13 cellular contexts compared by ENCODE assay signal in the genomic region with DNA sequence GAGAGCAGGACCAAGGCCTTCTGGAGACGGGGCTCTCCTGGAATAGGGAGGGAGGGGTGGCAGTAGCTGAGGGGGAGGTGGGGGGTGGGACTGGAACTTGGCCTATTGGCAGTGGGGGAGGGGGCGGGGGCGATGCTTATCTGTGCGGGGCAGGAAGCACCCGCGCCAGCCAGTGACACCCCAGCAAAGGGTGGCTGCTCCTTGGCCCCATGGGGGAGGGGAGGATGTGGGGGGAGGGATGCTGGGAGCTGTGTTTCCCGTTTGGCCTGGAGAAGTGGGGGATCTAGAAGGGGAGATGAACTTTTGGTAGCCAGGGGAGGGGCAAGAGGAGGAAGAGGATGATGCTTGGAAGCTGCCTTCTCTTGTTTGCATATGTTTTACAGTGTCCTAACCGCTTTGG. TPM values are rescaled to one million over a fixed set of nuclear protein-coding genes. Genes with fewer than 3 reads are reported as not detected.
DNase-seq lines count a peak whose midpoint lies in the region; TF ChIP-seq lines count a peak whose summit lies in the region.
"Had no signal": no experiment of that assay in that cellular context is flagged by ENCODE, and none has a peak within 500 bp of the region (broad histone marks: within the 10 kb centered on the region; RNA-seq: fewer than 3 reads in every experiment).

No MANE protein-coding gene starts in this region.

- intact Hi-C loops in esophagus squamous epithelium (cut with DNase I), result no loop called here

- no peak overlapping the region for H3K4me3 ChIP-seq in esophagus squamous epithelium
- H3K4me3 ChIP-seq: heart right ventricle, SJCRH30, smooth muscle cell had no signal

- no peaks in the 10 kb centered on the region for H3K9me3 ChIP-seq in esophagus squamous epithelium
- H3K9me3 ChIP-seq: heart right ventricle, SJCRH30 had no signal

- H3K27ac ChIP-seq in esophagus squamous epithelium, result peak overlapping the region; percentile 97 to 99 (median 98)
- peak overlapping the region; percentile 19 for H3K27ac ChIP-seq in substantia nigra (ENCODE audit: low read depth, low read length, poor library complexity, severe bottlenecking)
- H3K27ac ChIP-seq: SJCRH30 had no signal

- TF ChIP-seq POLR2A in esophagus squamous epithelium (IDR thresholded peaks at IDR 0.05), result no peak

- H3K4me1 ChIP-seq in esophagus squamous epithelium, result peaks cover 77 to 100% (median 90%) of the 10 kb centered on the region in 3 donors

- peak; percentile 44 for DNase-seq in activated T-cell treated with anti-CD3 and anti-CD28 coated beads, Interleukin-2, amount 50 U/mL, for 1 hour
- DNase-seq in activated T-cell treated with anti-CD3 and anti-CD28 coated beads for 4 hours, result no peak
- DNase-seq in activated CD4-positive, alpha-beta T cell treated with anti-CD3 and anti-CD28 coated beads, Interleukin-2, amount 50 U/mL, for 1 hour, result peak; percentile 46
- DNase-seq in esophagus squamous epithelium (lab: John Stamatoyannopoulos, UW), result no peak
- no peak for DNase-seq in substantia nigra (lab: John Stamatoyannopoulos, UW)
- DNase-seq in NCI-H2107 (lab: John Stamatoyannopoulos, UW), result no peak
- DNase-seq in NCI-H2171 treated with DMSO at 0.1 percent for 48 hours (lab: John Stamatoyannopoulos, UW), result no peak
- no peak for DNase-seq in nucleus accumbens (lab: John Stamatoyannopoulos, UW)
- DNase-seq: dermis blood vessel endothelial cell, heart right ventricle, NCI-H524, SJCRH30 had no signal

- 27 to 43% methylated on average over 6 of the region's 8 CpGs for WGBS in esophagus squamous epithelium, 2 donors

- H3K36me3 ChIP-seq in esophagus squamous epithelium, result peaks cover 16 to 61% (median 34%) of the 10 kb centered on the region in 3 donors
- H3K36me3 ChIP-seq: SJCRH30 had no signal

- TF ChIP-seq CTCF in esophagus squamous epithelium (IDR thresholded peaks at IDR 0.05), result no peak

- H3K27me3 ChIP-seq in esophagus squamous epithelium, result no peaks in the 10 kb centered on the region
- H3K27me3 ChIP-seq: heart right ventricle, SJCRH30 had no signal

RNA-seq across cellular contexts. Expression of a gene that starts 11.0 kb away (rescaled TPM):
- total RNA-seq in esophagus squamous epithelium, result 100 to 1,000 TPM; 101 to 220 (median 113) TPM

RNA-seq across cellular contexts. Expression of a gene that starts 19.9 kb away (rescaled TPM):
- 1 to 10 TPM in 1 of 4 donors, under 1 TPM in 3; 0.11 to 8.2 (median 0.18) TPM for total RNA-seq in esophagus squamous epithelium
- total RNA-seq: SJCRH30, smooth muscle cell had no signal

RNA-seq across cellular contexts. Expression of a gene that starts 20.0 kb away (rescaled TPM):
- total RNA-seq in esophagus squamous epithelium, result under 1 TPM in 1 of 4 donors, not detected in 3; 0.19 TPM
- total RNA-seq: dermis blood vessel endothelial cell, heart right ventricle, SJCRH30, smooth muscle cell had no signal

RNA-seq across cellular contexts. Expression of a gene that starts 20.2 kb away (rescaled TPM):
- total RNA-seq in esophagus squamous epithelium, result not detected
- total RNA-seq: dermis blood vessel endothelial cell, heart right ventricle, SJCRH30, smooth muscle cell had no signal

RNA-seq across cellular contexts. Expression of a gene that starts 30.5 kb away (rescaled TPM):
- 10 to 100 TPM; 21.5 to 30.9 (median 29.5) TPM for total RNA-seq in esophagus squamous epithelium

Comparison
In these comparisons a context has a peak if more than half of its experiments do, and no peak if none do; other contexts are left out.
1. DNase-seq: peak in activated T-cell treated with anti-CD3 and anti-CD28 coated beads, Interleukin-2, amount 50 U/mL, for 1 hour (single experiment) and activated CD4-positive, alpha-beta T cell treated with anti-CD3 and anti-CD28 coated beads, Interleukin-2, amount 50 U/mL, for 1 hour (single experiment); none in activated T-cell treated with anti-CD3 and anti-CD28 coated beads for 4 hours (single experiment), esophagus squamous epithelium (single experiment), substantia nigra (0 of 49), NCI-H2107 (single experiment), NCI-H2171 treated with DMSO at 0.1 percent for 48 hours (single experiment) and nucleus accumbens (0 of 56).